In the genomic region with DNA sequence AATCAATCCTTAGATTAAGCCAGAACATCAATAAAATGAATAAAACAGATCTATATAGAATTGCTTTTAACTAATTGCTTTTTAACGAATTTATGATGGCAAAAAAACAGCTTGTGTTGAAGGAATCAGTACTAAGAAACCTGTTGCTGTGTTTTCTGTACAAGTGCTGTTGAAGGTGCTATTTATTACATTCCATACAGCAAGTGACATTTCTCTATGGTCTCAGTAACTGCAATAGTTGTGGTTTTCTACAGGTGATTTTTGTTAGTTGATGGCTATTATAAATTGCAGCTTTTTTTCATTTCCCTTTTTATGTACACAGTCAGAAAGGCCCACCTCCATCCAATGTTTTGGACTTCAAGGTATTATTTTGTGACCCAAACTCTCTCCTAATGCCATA, we compare ENCODE assay signal across 15 cellular contexts.
"Had no signal": no experiment of that assay in that cellular context is flagged by ENCODE, and none has a peak within 500 bp of the region (broad histone marks: within the 10 kb centered on the region; RNA-seq: fewer than 3 reads in every experiment).

No MANE protein-coding gene starts in this region.

- H3K79me2 ChIP-seq: hepatocyte had no signal

- H2AFZ ChIP-seq: hepatocyte had no signal

- H3K27ac ChIP-seq: dorsolateral prefrontal cortex, hepatocyte, right atrium auricular region had no signal

- H3K4me2 ChIP-seq: hepatocyte, smooth muscle cell had no signal

- H3K36me3 ChIP-seq: right atrium auricular region had no signal

- DNase-seq: cortex of kidney; dorsolateral prefrontal cortex; effector CD8-positive, alpha-beta T cell; foreskin melanocyte; head of caudate nucleus; kidney glomerular epithelial cell; mucosa of descending colon; naive thymus-derived CD8-positive, alpha-beta T cell; stimulated activated CD4-positive, alpha-beta T cell treated with anti-CD3 and anti-CD28 coated beads, Interleukin-2, amount 100 ng/mL, for 48 hours; stimulated activated naive CD4-positive, alpha-beta T cell treated with Interleukin-2 at 50 U/mL for 16 hours; trophoblast cell had no signal

- H3K4me3 ChIP-seq: dorsolateral prefrontal cortex, hepatocyte, mucosa of descending colon, right atrium auricular region, smooth muscle cell had no signal

- H3K4me1 ChIP-seq: right atrium auricular region had no signal

- H3K9me3 ChIP-seq: mucosa of descending colon, right atrium auricular region had no signal

- ATAC-seq: left lobe of liver; mucosa of descending colon; naive thymus-derived CD8-positive, alpha-beta T cell had no signal

- H3K27me3 ChIP-seq: dorsolateral prefrontal cortex, hepatocyte, right atrium auricular region had no signal
